Comparison of ENCODE assay signal across 13 cellular contexts in the genomic region with DNA sequence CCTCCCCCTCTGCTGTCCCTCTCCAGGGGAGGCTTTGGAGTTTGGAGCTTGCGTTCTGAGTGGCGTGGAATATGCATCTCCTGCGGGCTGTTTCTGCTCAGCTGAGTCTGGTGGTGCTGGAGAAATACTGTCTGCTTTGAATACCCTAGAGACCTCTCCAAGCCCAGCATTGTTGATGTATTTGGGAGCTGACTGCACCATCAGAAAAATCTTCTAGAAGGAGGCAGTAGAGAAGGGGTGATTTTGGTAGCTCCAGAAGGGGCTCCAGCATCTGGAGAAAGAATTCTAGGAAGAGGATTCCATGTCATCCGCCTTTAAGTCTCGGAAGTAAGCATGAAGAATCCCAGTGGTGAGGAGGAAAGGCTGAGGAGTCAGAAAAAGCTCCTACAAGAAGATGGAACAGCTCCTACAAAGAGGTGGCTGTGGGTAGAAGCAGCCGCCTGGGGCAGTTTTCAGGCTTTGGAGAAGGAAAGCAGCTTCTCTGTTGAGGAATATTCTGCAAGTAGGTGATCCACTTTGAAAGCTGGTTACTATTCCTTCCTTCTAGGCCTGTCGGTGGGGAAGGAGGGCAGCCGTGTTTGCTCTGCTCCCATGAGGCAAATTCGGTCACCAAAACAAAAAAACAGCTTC. TPM values are rescaled to one million over a fixed set of nuclear protein-coding genes. Genes with fewer than 3 reads are reported as not detected.
DNase-seq lines count a peak whose midpoint lies in the region; ATAC-seq and TF ChIP-seq lines count a peak whose summit lies in the region.
"Had no signal": no experiment of that assay in that cellular context is flagged by ENCODE, and none has a peak within 500 bp of the region (broad histone marks: within the 10 kb centered on the region; RNA-seq: fewer than 3 reads in every experiment).

No MANE protein-coding gene starts in this region.

- H3K36me3 ChIP-seq in SK-N-MC (ENCODE audit: insufficient read depth, low read length) = no peaks in the 10 kb centered on the region; the same call in 1 of the 2 replicates
- no peaks in the 10 kb centered on the region for H3K36me3 ChIP-seq in mucosa of descending colon (ENCODE audit: low read depth)

- H3K27ac ChIP-seq in CD4-positive, alpha-beta T cell (ENCODE audit: low read depth, low read length) = no peak overlapping the region
- H3K27ac ChIP-seq in SK-N-MC = peak overlapping the region; percentile 65

- H3K27me3 Mint-ChIP-seq in CD4-positive, alpha-beta T cell = no peaks in the 10 kb centered on the region
- H3K27me3 Mint-ChIP-seq in glutamatergic neuron (ENCODE audit: unreplicated experiment) = peaks cover 7% of the 10 kb centered on the region
- no peaks in the 10 kb centered on the region for H3K27me3 Mint-ChIP-seq in activated CD4-positive, alpha-beta T cell treated with anti-CD3 and anti-CD28 coated beads, Interleukin-2, amount 10 ng/mL, durations not matched to agents 7 days and 5 days
- H3K27me3 Mint-ChIP-seq: naive B cell had no signal

- H3K9me3 Mint-ChIP-seq in CD4-positive, alpha-beta T cell = no peaks in the 10 kb centered on the region
- H3K9me3 Mint-ChIP-seq in glutamatergic neuron (ENCODE audit: unreplicated experiment) = peaks cover 12% of the 10 kb centered on the region
- no peaks in the 10 kb centered on the region for H3K9me3 Mint-ChIP-seq in activated CD4-positive, alpha-beta T cell treated with anti-CD3 and anti-CD28 coated beads, Interleukin-2, amount 10 ng/mL, durations not matched to agents 7 days and 5 days
- H3K9me3 Mint-ChIP-seq: naive B cell had no signal

- no peak for ATAC-seq in CD4-positive, alpha-beta T cell (ENCODE audit: poor library complexity)
- ATAC-seq in sciatic nerve = peak; percentile 50
- no peak for ATAC-seq in mucosa of descending colon

- H3K4me3 ChIP-seq in SK-N-MC (peak overlapping the region; percentile 52), mucosa of descending colon (no peak overlapping the region)

- POLR2A ChIA-PET in CD4-positive, alpha-beta T cell (lab: Charles Lee) = interaction anchor here (0.7 to 3.2 kb wide), 8 partner anchors 8 to 1860 kb away, joined by 3 to 24 read pairs (median 7); a partner anchor contains a TSS
- POLR2A ChIA-PET in activated CD4-positive, alpha-beta T cell treated with anti-CD3 and anti-CD28 coated beads, Interleukin-2, amount 10 ng/mL, durations not matched to agents 7 days and 5 days (lab: Charles Lee) = interaction anchor here (1.2 kb wide), 1 partner anchor 12 kb away, joined by 3 read pairs; no protein-coding TSS in a partner anchor

- peaks cover 43% of the 10 kb centered on the region for H3K36me3 Mint-ChIP-seq in CD4-positive, alpha-beta T cell (ENCODE audit: low read depth)
- H3K36me3 Mint-ChIP-seq in glutamatergic neuron (ENCODE audit: unreplicated experiment) = peaks cover 7% of the 10 kb centered on the region
- peaks cover 55% of the 10 kb centered on the region for H3K36me3 Mint-ChIP-seq in activated CD4-positive, alpha-beta T cell treated with anti-CD3 and anti-CD28 coated beads, Interleukin-2, amount 10 ng/mL, durations not matched to agents 7 days and 5 days (ENCODE audit: low read depth)

- peaks cover 64% of the 10 kb centered on the region for H3K4me1 Mint-ChIP-seq in CD4-positive, alpha-beta T cell (ENCODE audit: low read depth)
- peaks cover 46% of the 10 kb centered on the region for H3K4me1 Mint-ChIP-seq in glutamatergic neuron (ENCODE audit: low read depth, unreplicated experiment)
- H3K4me1 Mint-ChIP-seq in activated CD4-positive, alpha-beta T cell treated with anti-CD3 and anti-CD28 coated beads, Interleukin-2, amount 10 ng/mL, durations not matched to agents 7 days and 5 days = peaks cover 67% of the 10 kb centered on the region

- no peaks in the 10 kb centered on the region for H3K27me3 ChIP-seq in CD4-positive, alpha-beta T cell (ENCODE audit: control insufficient read depth, insufficient read depth, low read length)

- H3K4me1 ChIP-seq in mucosa of descending colon (ENCODE audit: low read depth) = peaks cover 76% of the 10 kb centered on the region

- DNase-seq in CD4-positive, alpha-beta T cell = no peak
- DNase-seq in SK-N-MC (ENCODE audit: low read depth, low spot score) (no peak), glutamatergic neuron (no peak), sciatic nerve (ENCODE audit: low spot score) (peak; percentile 42), NCI-H345 treated with DMSO at 0.1 percent for 48 hours (lab: John Stamatoyannopoulos, UW; ENCODE audit: unreplicated experiment) (no peak), mucosa of descending colon (no peak), RPMI8226 (no peak)
- no peak for DNase-seq in activated CD4-positive, alpha-beta T cell treated with anti-CD3 and anti-CD28 coated beads, Interleukin-2, amount 10 ng/mL, durations not matched to agents 7 days and 5 days
- DNase-seq: activated T-cell treated with anti-CD3 and anti-CD28 coated beads, Interleukin-2, amount 50 U/mL, for 1 hour; hippocampal formation; MV-4-11; naive B cell; T1000 had no signal

- H3K4me3 Mint-ChIP-seq in CD4-positive, alpha-beta T cell = peak overlapping the region; percentile 30
- H3K4me3 Mint-ChIP-seq in glutamatergic neuron (ENCODE audit: unreplicated experiment) = peak overlapping the region; percentile 81
- no peak overlapping the region for H3K4me3 Mint-ChIP-seq in activated CD4-positive, alpha-beta T cell treated with anti-CD3 and anti-CD28 coated beads, Interleukin-2, amount 10 ng/mL, durations not matched to agents 7 days and 5 days

- intact Hi-C loops in CD4-positive, alpha-beta T cell (cut with DNase I, micrococcal nuclease) = no loop called here
- intact Hi-C loops in sciatic nerve (cut with DNase I) = no loop called here
- intact Hi-C loops in mucosa of descending colon (cut with DNase I, micrococcal nuclease) = no loop called here

- no peak overlapping the region for H3K27ac Mint-ChIP-seq in CD4-positive, alpha-beta T cell
- peak overlapping the region; percentile 67 for H3K27ac Mint-ChIP-seq in glutamatergic neuron (ENCODE audit: unreplicated experiment)
- no peak overlapping the region for H3K27ac Mint-ChIP-seq in activated CD4-positive, alpha-beta T cell treated with anti-CD3 and anti-CD28 coated beads, Interleukin-2, amount 10 ng/mL, durations not matched to agents 7 days and 5 days

- TF ChIP-seq CTCF in CD4-positive, alpha-beta T cell (IDR thresholded peaks at IDR 0.05) = no peak
- TF ChIP-seq CTCF in glutamatergic neuron (IDR thresholded peaks at IDR 0.05; ENCODE audit: partially characterized antibody, unreplicated experiment) = no peak
- TF ChIP-seq CTCF in mucosa of descending colon (IDR thresholded peaks at IDR 0.05) = no peak

- CTCF ChIA-PET in CD4-positive, alpha-beta T cell (lab: Charles Lee) = interaction anchor here (0.7 to 3.0 kb wide), 3 partner anchors 8 to 34 kb away, joined by 4 to 10 read pairs (median 8); no protein-coding TSS in a partner anchor
- CTCF ChIA-PET in activated CD4-positive, alpha-beta T cell treated with anti-CD3 and anti-CD28 coated beads, Interleukin-2, amount 10 ng/mL, durations not matched to agents 7 days and 5 days (lab: Charles Lee) = interaction anchor here (0.6 to 3.3 kb wide), 8 partner anchors 9 to 1197 kb away, joined by 3 to 13 read pairs (median 3); no protein-coding TSS in a partner anchor

- H3K9me3 ChIP-seq in CD4-positive, alpha-beta T cell (ENCODE audit: control insufficient read depth, low read length) = no peaks in the 10 kb centered on the region
- H3K9me3 ChIP-seq in SK-N-MC (ENCODE audit: low read depth, low read length) = no peaks in the 10 kb centered on the region
- no peaks in the 10 kb centered on the region for H3K9me3 ChIP-seq in mucosa of descending colon

- no peak overlapping the region for H3K9ac ChIP-seq in SK-N-MC (ENCODE audit: insufficient read length)

RNA-seq across cellular contexts. Expression of a gene that starts 9.7 kb away (rescaled TPM):
- total RNA-seq in CD4-positive, alpha-beta T cell = 10 to 100 TPM; 98.0 to 99.3 TPM
- total RNA-seq in glutamatergic neuron (ENCODE audit: unreplicated experiment) = 120 TPM
- total RNA-seq in sciatic nerve = 44.2 TPM
- total RNA-seq in mucosa of descending colon = 100 to 1,000 TPM; 194 to 230 (median 201) TPM
- total RNA-seq in activated CD4-positive, alpha-beta T cell treated with anti-CD3 and anti-CD28 coated beads, Interleukin-2, amount 10 ng/mL, durations not matched to agents 7 days and 5 days = 10 to 100 TPM; 45.7 to 46.8 TPM
